ENCODE assay signal across 24 cellular contexts in genomic region chr12:25670076-25671055, GRCh38.
A peak's percentile ranks its signal among the peaks of the same experiment; 100 is the strongest.
DNase-seq lines count a peak whose midpoint lies in the region; ATAC-seq lines count a peak whose summit lies in the region.
"Had no signal": no experiment of that assay in that cellular context is flagged by ENCODE, and none has a peak within 500 bp of the region (broad histone marks: within the 10 kb centered on the region; RNA-seq: fewer than 3 reads in every experiment).

No MANE protein-coding gene starts in this region.

- H3K4me1 Mint-ChIP-seq in stimulated activated naive CD8-positive, alpha-beta T cell treated with anti-CD3 and anti-CD28 coated beads, Interleukin-15, amount 100 ng/mL, for 72 hours = no peaks in the 10 kb centered on the region
- H3K4me1 Mint-ChIP-seq: CD14-positive monocyte, nephron had no signal

- H3K27ac Mint-ChIP-seq in stimulated activated naive CD8-positive, alpha-beta T cell treated with anti-CD3 and anti-CD28 coated beads, Interleukin-15, amount 100 ng/mL, for 72 hours = peak overlapping the region in 1 of 2 donors; percentile 0
- H3K27ac Mint-ChIP-seq: activated naive CD4-positive, alpha-beta T cell treated with anti-CD3 and anti-CD28 coated beads, Interleukin-2, amount 50 U/mL, for 72 hours; activated T-helper 1 cell treated with anti-CD3 and anti-CD28 coated beads, Interleukin-12 subunit alpha, Interleukin-12 subunit beta, Interleukin-2, Interleukin-4 antibody, amounts not matched to agents 30 ng/mL and 10 ng/mL and 1 ng/mL, durations not matched to agents 14 hours and 24 hours and 36 hours; CD14-positive monocyte; nephron; WTC11 had no signal

- H3K27me3 Mint-ChIP-seq in stimulated activated naive CD8-positive, alpha-beta T cell treated with anti-CD3 and anti-CD28 coated beads, Interleukin-15, amount 100 ng/mL, for 72 hours = no peaks in the 10 kb centered on the region

- H3K9me3 Mint-ChIP-seq in stimulated activated naive CD8-positive, alpha-beta T cell treated with anti-CD3 and anti-CD28 coated beads, Interleukin-15, amount 100 ng/mL, for 72 hours = no peaks in the 10 kb centered on the region
- H3K9me3 Mint-ChIP-seq: activated naive CD4-positive, alpha-beta T cell treated with anti-CD3 and anti-CD28 coated beads, Interleukin-2, amount 50 U/mL, for 72 hours; activated T-helper 1 cell treated with anti-CD3 and anti-CD28 coated beads, Interleukin-12 subunit alpha, Interleukin-12 subunit beta, Interleukin-2, Interleukin-4 antibody, amounts not matched to agents 30 ng/mL and 10 ng/mL and 1 ng/mL, durations not matched to agents 14 hours and 24 hours and 36 hours; nephron had no signal

- H3K4me3 Mint-ChIP-seq in stimulated activated naive CD8-positive, alpha-beta T cell treated with anti-CD3 and anti-CD28 coated beads, Interleukin-15, amount 100 ng/mL, for 72 hours = no peak overlapping the region
- H3K4me3 Mint-ChIP-seq: activated T-helper 1 cell treated with anti-CD3 and anti-CD28 coated beads, Interleukin-12 subunit alpha, Interleukin-12 subunit beta, Interleukin-2, Interleukin-4 antibody, amounts not matched to agents 30 ng/mL and 10 ng/mL and 1 ng/mL, durations not matched to agents 14 hours and 24 hours and 36 hours; CD14-positive monocyte; nephron; WTC11 had no signal

- DNase-seq in Daoy (ENCODE audit: low read depth) = peak; percentile 28
- peak; percentile 60 for DNase-seq in HT1080 (ENCODE audit: low read depth)
- DNase-seq in amniotic epithelial cell (ENCODE audit: low read depth) = peak; percentile 15
- DNase-seq in glomerular visceral epithelial cell (ENCODE audit: extremely low spot score) = peak; percentile 16
- no peak for DNase-seq in activated CD4-positive, alpha-beta T cell treated with anti-CD3 and anti-CD28 coated beads, Interleukin-2, amount 50 U/mL, for 1 hour
- DNase-seq in stimulated activated naive CD8-positive, alpha-beta T cell treated with anti-CD3 and anti-CD28 coated beads, Interleukin-15, amount 100 ng/mL, for 72 hours = no peak
- DNase-seq: cerebellar nuclear complex; erythroblast; foreskin melanocyte; Kasumi-1; NCI-H187; NCI-H69; pancreas; stimulated activated CD4-positive, alpha-beta T cell treated with anti-CD3 and anti-CD28 coated beads, Interleukin-12 subunit alpha, Interleukin-12 subunit beta, amount 100 ng/mL, for 4 hours; stimulated activated CD4-positive, alpha-beta T cell treated with anti-CD3 and anti-CD28 coated beads, Interleukin-4, amount 100 ng/mL, for 4 hours; stimulated activated naive CD4-positive, alpha-beta T cell; T1000 had no signal

- ATAC-seq in GM21723 (IDR thresholded peaks at IDR 0.05; ENCODE audit: unreplicated experiment) (no peak), GM21381 (IDR thresholded peaks at IDR 0.05; ENCODE audit: unreplicated experiment) (no peak)
- no peak for ATAC-seq in stimulated activated naive CD8-positive, alpha-beta T cell treated with anti-CD3 and anti-CD28 coated beads, Interleukin-15, amount 100 ng/mL, for 72 hours
- ATAC-seq: activated naive CD4-positive, alpha-beta T cell treated with anti-CD3 and anti-CD28 coated beads, Interleukin-2, amount 50 U/mL, for 72 hours; pancreas; WTC11 had no signal

Comparison
In these comparisons a context has a peak if more than half of its experiments do, and no peak if none do; other contexts are left out.
1. DNase-seq: peak in Daoy (single experiment), HT1080 (single experiment), amniotic epithelial cell (single experiment) and glomerular visceral epithelial cell (single experiment); none in activated CD4-positive, alpha-beta T cell treated with anti-CD3 and anti-CD28 coated beads, Interleukin-2, amount 50 U/mL, for 1 hour (single experiment) and stimulated activated naive CD8-positive, alpha-beta T cell treated with anti-CD3 and anti-CD28 coated beads, Interleukin-15, amount 100 ng/mL, for 72 hours (0 of 2).